In the genomic region with DNA sequence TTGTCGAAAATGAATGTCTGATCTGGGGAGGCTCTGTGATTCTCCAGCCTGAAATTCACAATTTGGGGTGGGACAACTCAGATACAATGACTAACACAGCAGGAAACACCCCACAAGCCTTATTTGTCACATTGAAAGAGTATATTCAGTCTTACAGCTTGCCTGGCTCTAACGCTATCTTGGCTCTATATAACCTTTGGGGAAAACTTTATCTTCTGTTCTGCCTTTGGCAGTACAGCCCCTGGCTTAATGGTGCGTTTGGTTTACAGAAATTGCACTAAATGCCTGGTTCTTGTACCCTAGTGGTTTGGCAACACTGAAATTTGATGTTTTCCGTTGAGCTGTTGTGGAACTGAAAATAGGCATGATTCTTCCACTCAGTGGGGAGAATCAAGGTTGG, we compare ENCODE assay signal across 29 cellular contexts.
"Had no signal": no experiment of that assay in that cellular context is flagged by ENCODE, and none has a peak within 500 bp of the region (broad histone marks: within the 10 kb centered on the region; RNA-seq: fewer than 3 reads in every experiment).

No MANE protein-coding gene starts in this region.

- H3K27ac ChIP-seq: dorsolateral prefrontal cortex, foreskin keratinocyte, gastroesophageal sphincter, heart left ventricle, hepatocyte, neural progenitor cell, ovary, suprapubic skin, transverse colon, upper lobe of right lung, uterus had no signal

- H3K4me3 Mint-ChIP-seq: memory B cell; mesothelial cell of epicardium; naive thymus-derived CD4-positive, alpha-beta T cell; nephron; neural progenitor cell; stimulated activated naive CD8-positive, alpha-beta T cell treated with anti-CD3 and anti-CD28 coated beads, Interleukin-15, amount 100 ng/mL, for 72 hours had no signal

- H3K4me3 ChIP-seq: dorsolateral prefrontal cortex, gastroesophageal sphincter, heart left ventricle, hepatocyte, lung, neural progenitor cell, ovary, smooth muscle cell, suprapubic skin, transverse colon, upper lobe of right lung, uterus had no signal

- H3K79me2 ChIP-seq: hepatocyte had no signal

- H3K9me3 ChIP-seq: gastroesophageal sphincter, ovary, suprapubic skin, transverse colon, upper lobe of right lung, uterus had no signal

- H3K4me2 ChIP-seq: hepatocyte, neural progenitor cell, smooth muscle cell had no signal

- H3K36me3 Mint-ChIP-seq: memory B cell; mesothelial cell of epicardium; naive thymus-derived CD4-positive, alpha-beta T cell; neural progenitor cell had no signal

- DNase-seq: dorsolateral prefrontal cortex; effector CD4-positive, alpha-beta T cell; foreskin keratinocyte; heart left ventricle; left colon; naive thymus-derived CD4-positive, alpha-beta T cell; nucleus accumbens; ovary; posterior cingulate gyrus; retina; stimulated activated CD4-positive, alpha-beta T cell treated with anti-CD3 and anti-CD28 coated beads, Interleukin-12 subunit alpha, Interleukin-12 subunit beta, amount 100 ng/mL, for 4 hours; stimulated activated CD4-positive, alpha-beta T cell treated with anti-CD3 and anti-CD28 coated beads, Interleukin-1b, Interleukin-23, amount 100 ng/mL, for 48 hours; stimulated activated CD4-positive, alpha-beta T cell treated with anti-CD3 and anti-CD28 coated beads, Interleukin-4, amount 100 ng/mL, for 1 hour; stimulated activated CD8-positive, alpha-beta memory T cell treated with anti-CD3 and anti-CD28 coated beads, Interleukin-4, amount 100 ng/mL, for 48 hours; stimulated activated naive CD4-positive, alpha-beta T cell; stimulated activated naive CD8-positive, alpha-beta T cell treated with anti-CD3 and anti-CD28 coated beads, Interleukin-15, amount 100 ng/mL, for 72 hours; transverse colon; upper lobe of right lung; uterus had no signal

- H3K27ac Mint-ChIP-seq: memory B cell; mesothelial cell of epicardium; naive thymus-derived CD4-positive, alpha-beta T cell; nephron; neural progenitor cell; stimulated activated naive CD8-positive, alpha-beta T cell treated with anti-CD3 and anti-CD28 coated beads, Interleukin-15, amount 100 ng/mL, for 72 hours had no signal

- H2AFZ ChIP-seq: hepatocyte, neural progenitor cell had no signal

- H3K9ac ChIP-seq: neural progenitor cell had no signal

- ATAC-seq: foreskin keratinocyte; gastroesophageal sphincter; left colon; naive thymus-derived CD4-positive, alpha-beta T cell; sciatic nerve; stimulated activated naive CD8-positive, alpha-beta T cell treated with anti-CD3 and anti-CD28 coated beads, Interleukin-15, amount 100 ng/mL, for 72 hours; upper lobe of right lung had no signal

- H3K4me1 ChIP-seq: foreskin keratinocyte, gastroesophageal sphincter, heart left ventricle, neural progenitor cell, suprapubic skin, transverse colon, upper lobe of right lung, uterus had no signal

- H3K9me3 Mint-ChIP-seq: nephron, neural progenitor cell had no signal

- H3K27me3 ChIP-seq: foreskin keratinocyte, gastroesophageal sphincter, heart left ventricle, hepatocyte, neural progenitor cell, ovary, suprapubic skin, transverse colon, upper lobe of right lung, uterus had no signal

- H3K27me3 Mint-ChIP-seq: memory B cell; stimulated activated naive CD8-positive, alpha-beta T cell treated with anti-CD3 and anti-CD28 coated beads, Interleukin-15, amount 100 ng/mL, for 72 hours had no signal

- H3K36me3 ChIP-seq: gastroesophageal sphincter, heart left ventricle, neural progenitor cell, ovary, suprapubic skin, transverse colon, upper lobe of right lung, uterus had no signal

- H3K4me1 Mint-ChIP-seq: memory B cell; naive thymus-derived CD4-positive, alpha-beta T cell; nephron; stimulated activated naive CD8-positive, alpha-beta T cell treated with anti-CD3 and anti-CD28 coated beads, Interleukin-15, amount 100 ng/mL, for 72 hours had no signal
